Comparison of ENCODE assay signal across 8 cellular contexts in genomic region chr6:46306429-46306828, GRCh38.
"Had no signal": no experiment of that assay in that cellular context is flagged by ENCODE, and none has a peak within 500 bp of the region (broad histone marks: within the 10 kb centered on the region; RNA-seq: fewer than 3 reads in every experiment).

No MANE protein-coding gene starts in this region.

- DNase-seq: GM23248, GOT3, H7, HFFc6 had no signal

- H3K4me3 ChIP-seq: GM23248, HAP-1 had no signal

- H3K9me3 ChIP-seq: HAP-1 had no signal

- H3K4me1 ChIP-seq: HAP-1 had no signal

- H3K36me3 ChIP-seq: HAP-1 had no signal

- ATAC-seq: HCT116, HepG2 had no signal

- H3K27ac ChIP-seq: GM23248, HL-60 had no signal
